In genomic region chr3:152356870-152357276, GRCh38 we compare ENCODE assay signal across 11 cellular contexts.
A peak's percentile ranks its signal among the peaks of the same experiment; 100 is the strongest.
DNase-seq lines count a peak whose midpoint lies in the region; ATAC-seq and TF ChIP-seq lines count a peak whose summit lies in the region.
"Had no signal": no experiment of that assay in that cellular context is flagged by ENCODE, and none has a peak within 500 bp of the region (broad histone marks: within the 10 kb centered on the region; RNA-seq: fewer than 3 reads in every experiment).

No MANE protein-coding gene starts in this region.

- H3K36me3 Mint-ChIP-seq in chondrocyte (ENCODE audit: low read depth), result peaks cover 5% of the 10 kb centered on the region

- no peak for TF ChIP-seq POLR2A in right lobe of liver (IDR thresholded peaks at IDR 0.05)

- no peak overlapping the region for H3K4me3 ChIP-seq in right lobe of liver

- no peaks in the 10 kb centered on the region for H3K36me3 ChIP-seq in right lobe of liver

- H3K27ac ChIP-seq in right lobe of liver, result no peak overlapping the region

- no peak for TF ChIP-seq CTCF in chondrocyte (IDR thresholded peaks at IDR 0.05)
- no peak for TF ChIP-seq CTCF in right lobe of liver (IDR thresholded peaks at IDR 0.05)

- H3K4me3 Mint-ChIP-seq in chondrocyte (ENCODE audit: unreplicated experiment), result no peak overlapping the region
- H3K4me3 Mint-ChIP-seq: nephron had no signal

- H3K9me3 ChIP-seq in right lobe of liver, result no peaks in the 10 kb centered on the region

- whole genome bisulfite sequencing in right lobe of liver (ENCODE audit: insufficient coverage, low coverage, low lambda C conversion rate, missing lambda C conversion rate), result 78% methylated on average over 2 of the region's 2 CpGs

- peaks cover 68% of the 10 kb centered on the region for H3K4me1 Mint-ChIP-seq in chondrocyte (ENCODE audit: low read depth)
- H3K4me1 Mint-ChIP-seq: nephron had no signal

- peak overlapping the region; percentile 89 for H3K27ac Mint-ChIP-seq in chondrocyte (ENCODE audit: unreplicated experiment)

- H3K27me3 Mint-ChIP-seq in chondrocyte (ENCODE audit: low read depth), result no peaks in the 10 kb centered on the region

- no peaks in the 10 kb centered on the region for H3K9me3 Mint-ChIP-seq in chondrocyte (ENCODE audit: low read depth)
- H3K9me3 Mint-ChIP-seq: nephron had no signal

- peaks cover 0 to 17% (median 0%) of the 10 kb centered on the region in 4 donors for H3K4me1 ChIP-seq in right lobe of liver

- ATAC-seq in GM18498 (IDR thresholded peaks at IDR 0.05; ENCODE audit: unreplicated experiment), result peak; percentile 64
- ATAC-seq in GM19467 (IDR thresholded peaks at IDR 0.05; ENCODE audit: unreplicated experiment), result peak; percentile 68
- ATAC-seq in HG03108 (IDR thresholded peaks at IDR 0.05; ENCODE audit: unreplicated experiment), result peak; percentile 51
- ATAC-seq in right lobe of liver, result no peak

- DNase-seq in chondrocyte (ENCODE audit: low spot score) (no peak), NCI-H128 (lab: John Stamatoyannopoulos, UW; ENCODE audit: unreplicated experiment) (no peak), islet precursor cell (no peak), right lobe of liver (no peak)
- no peak for DNase-seq in effector CD8-positive, alpha-beta T cell (lab: John Stamatoyannopoulos, UW)
- DNase-seq: DMS153, NCI-H2029 treated with DMSO at 0.1 percent for 48 hours had no signal

- intact Hi-C loops in right lobe of liver (cut with DNase I), result no loop called here

- no peaks in the 10 kb centered on the region for H3K27me3 ChIP-seq in right lobe of liver

Comparison
In these comparisons a context has a peak if more than half of its experiments do, and no peak if none do; other contexts are left out.
1. ATAC-seq: peak in GM18498 (single experiment), GM19467 (single experiment) and HG03108 (single experiment); none in right lobe of liver (0 of 4).